Comparison of ENCODE assay signal across 8 cellular contexts in the genomic region with DNA sequence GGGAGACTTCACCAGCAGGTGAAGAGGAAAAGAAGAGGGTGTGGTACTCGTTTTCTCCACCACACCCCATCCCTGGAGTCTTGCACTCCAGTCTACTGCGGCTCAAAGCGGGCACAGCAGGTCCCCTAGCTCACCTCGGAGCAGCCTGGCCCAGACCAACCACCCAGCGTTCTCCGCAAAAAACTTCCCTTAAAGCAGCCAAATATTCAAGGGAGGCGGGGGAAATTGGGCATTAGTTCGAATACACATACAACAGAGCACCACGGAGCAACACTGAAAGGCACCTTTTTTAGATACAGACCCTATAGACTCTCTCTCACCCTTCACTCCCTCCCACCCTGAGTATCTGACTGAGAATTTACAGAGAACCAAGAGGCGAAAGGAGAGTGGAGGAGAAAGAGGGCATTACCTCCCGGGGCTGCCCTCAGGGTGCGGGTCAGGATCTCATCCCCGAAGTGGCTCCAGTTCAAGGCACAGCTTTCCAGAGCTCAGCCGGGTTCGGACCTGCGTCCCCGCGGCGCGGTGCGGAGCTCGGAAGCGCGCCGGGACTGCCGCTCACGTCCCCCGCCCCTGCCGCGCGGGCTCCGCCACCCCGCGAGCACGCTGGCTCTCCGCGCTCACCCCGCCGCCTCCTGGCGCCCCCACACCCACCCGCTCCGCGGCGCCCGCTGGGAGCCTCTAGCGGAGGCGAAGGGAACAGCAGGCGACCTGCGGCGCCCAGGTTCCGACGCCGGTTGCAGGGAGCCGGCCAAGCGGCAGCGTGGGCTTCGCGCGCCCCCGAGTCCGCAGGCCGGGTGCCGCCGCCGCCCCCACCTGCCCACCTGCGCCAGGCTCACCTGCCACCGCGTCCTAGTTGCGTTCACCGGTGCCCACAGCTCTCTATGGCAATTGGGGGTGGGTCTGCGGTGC. TPM values are rescaled to one million over a fixed set of nuclear protein-coding genes. Genes with fewer than 3 reads are reported as not detected.
DNase-seq lines count a peak whose midpoint lies in the region; ATAC-seq and TF ChIP-seq lines count a peak whose summit lies in the region.

No MANE protein-coding gene starts in this region.

- TF ChIP-seq CTCF in A673 (conservative IDR thresholded peaks at IDR 0.05; ENCODE audit: low read depth, low read length) = peak; percentile 65
- TF ChIP-seq CTCF in lower leg skin (IDR thresholded peaks at IDR 0.05) = no peak

- peaks cover 8% of the 10 kb centered on the region for H3K4me1 Mint-ChIP-seq in activated naive CD8-positive, alpha-beta T cell treated with anti-CD3 and anti-CD28 coated beads for 36 hours

- H3K27ac Mint-ChIP-seq in activated naive CD8-positive, alpha-beta T cell treated with anti-CD3 and anti-CD28 coated beads for 36 hours = no peak overlapping the region

- H3K27ac ChIP-seq in A673 (ENCODE audit: low read depth, low read length, poor library complexity, severe bottlenecking) = peak overlapping the region; percentile 91

- ATAC-seq in GM18511 (IDR thresholded peaks at IDR 0.05; ENCODE audit: unreplicated experiment) = peak; percentile 91
- ATAC-seq in HG02943 (IDR thresholded peaks at IDR 0.05; ENCODE audit: low read depth, unreplicated experiment) = peak; percentile 78

- BruUV-seq in A673 (replicated peaks; lab: Mats Ljungman, UMichigan) = no TSS peak

- H3K27me3 ChIP-seq in A673 (replicated peaks; ENCODE audit: insufficient read depth, low read depth, low read length, poor library complexity) = no peaks in the 10 kb centered on the region

- no peaks in the 10 kb centered on the region for H3K36me3 ChIP-seq in A673 (ENCODE audit: insufficient read depth, low read length, poor library complexity, severe bottlenecking)

- no peaks in the 10 kb centered on the region for H3K36me3 Mint-ChIP-seq in activated naive CD8-positive, alpha-beta T cell treated with anti-CD3 and anti-CD28 coated beads for 36 hours

- DNase-seq in A673 (ENCODE audit: low spot score) = peak; percentile 88
- DNase-seq in NCI-H2196 treated with DMSO at 0.1 percent for 48 hours (lab: John Stamatoyannopoulos, UW; ENCODE audit: unreplicated experiment) = peak; percentile 48
- peak; percentile 70 for DNase-seq in activated naive CD8-positive, alpha-beta T cell treated with anti-CD3 and anti-CD28 coated beads for 36 hours
- peak; percentile 30 to 33 for DNase-seq in hippocampal formation (lab: John Stamatoyannopoulos, UW)
- DNase-seq in retina = peak; percentile 90
- DNase-seq in lower leg skin (ENCODE audit: low spot score in 2 of 2) = no peak

- TF ChIP-seq POLR2A in lower leg skin (IDR thresholded peaks at IDR 0.05) = no peak

- POLR2A ChIA-PET in A673 (lab: Charles Lee; ENCODE audit: low non-redundant PET) = no interaction called here

- WGBS in lower leg skin, 2 donors = 1 to 3% methylated on average over 50 to 60 of the region's 71 CpGs

- CTCF ChIA-PET in A673 (lab: Charles Lee) = interaction anchor here (0.6 to 1.0 kb wide), 5 partner anchors 25 to 858 kb away, joined by 3 to 5 read pairs (median 4); no protein-coding TSS in a partner anchor

- no peaks in the 10 kb centered on the region for H3K9me3 ChIP-seq in A673 (ENCODE audit: low read depth, low read length, poor library complexity, severe bottlenecking)

- H3K4me3 ChIP-seq in A673 (ENCODE audit: low read depth, low read length, poor library complexity, severe bottlenecking) = peak overlapping the region; percentile 82
- H3K4me3 ChIP-seq in lower leg skin (ENCODE audit: low read depth, poor library complexity, severe bottlenecking) = no peak overlapping the region

- H3K9me3 Mint-ChIP-seq in activated naive CD8-positive, alpha-beta T cell treated with anti-CD3 and anti-CD28 coated beads for 36 hours = no peaks in the 10 kb centered on the region

- H3K4me1 ChIP-seq in A673 (ENCODE audit: insufficient read depth, low read length, poor library complexity, severe bottlenecking) = peaks cover 30% of the 10 kb centered on the region

- no peak overlapping the region for H3K4me3 Mint-ChIP-seq in activated naive CD8-positive, alpha-beta T cell treated with anti-CD3 and anti-CD28 coated beads for 36 hours

- intact Hi-C loops in A673 (cut with micrococcal nuclease; ENCODE audit: unreplicated experiment) = loop anchor here (2.0 to 10.0 kb wide), 6 partner anchors 345 to 1487 kb away; no protein-coding TSS in a partner anchor
- intact Hi-C loops in lower leg skin (cut with DNase I; ENCODE audit: low total_unique reads) = no loop called here

- peaks cover 62% of the 10 kb centered on the region for H3K27me3 Mint-ChIP-seq in activated naive CD8-positive, alpha-beta T cell treated with anti-CD3 and anti-CD28 coated beads for 36 hours

RNA-seq across cellular contexts. Expression of a gene that starts 1.5 kb away (rescaled TPM):
- total RNA-seq in A673 (2021) (8.0 and 10.7 TPM in 2 replicates), lower leg skin (not detected)
- total RNA-seq in activated naive CD8-positive, alpha-beta T cell treated with anti-CD3 and anti-CD28 coated beads for 36 hours = not detected

Comparison
In these comparisons a context has a peak if more than half of its experiments do, and no peak if none do; other contexts are left out.
1. DNase-seq: peak in A673 (single experiment), NCI-H2196 treated with DMSO at 0.1 percent for 48 hours (single experiment), activated naive CD8-positive, alpha-beta T cell treated with anti-CD3 and anti-CD28 coated beads for 36 hours (single experiment), hippocampal formation (2 of 2) and retina (single experiment); none in lower leg skin (0 of 2).